ENCODE assay signal across 30 cellular contexts in the genomic region with DNA sequence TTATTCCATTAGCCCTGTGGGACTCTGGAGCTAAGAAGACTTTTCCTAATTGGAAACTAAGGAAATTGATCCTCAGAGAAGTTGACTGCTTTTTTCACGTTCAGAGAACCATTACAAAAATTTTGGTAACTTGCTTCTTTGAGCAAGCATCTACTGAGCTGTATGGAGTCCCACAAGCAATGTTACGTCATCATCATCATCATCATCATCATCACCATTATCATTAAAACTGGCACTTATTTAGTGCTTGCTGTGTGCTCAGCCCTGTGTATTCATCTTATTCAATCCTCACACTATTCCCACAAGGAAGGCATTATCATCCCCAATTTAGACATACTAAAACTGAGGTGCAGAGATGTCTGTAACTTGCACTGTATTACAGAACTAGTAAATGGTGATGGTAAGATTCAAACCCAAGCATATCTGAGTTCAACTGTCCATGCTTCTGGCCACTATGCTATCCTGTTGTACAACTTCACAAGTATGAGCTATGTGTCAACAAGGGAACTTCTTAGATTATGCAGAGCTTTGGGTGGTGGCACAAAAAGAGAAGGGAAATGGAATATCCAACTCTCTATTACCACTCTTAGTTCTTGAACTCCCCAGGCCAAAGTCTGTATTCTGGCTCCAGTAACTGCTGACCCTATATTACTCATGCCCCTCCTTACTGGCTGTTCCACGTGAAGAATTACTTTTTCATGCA. TPM values are rescaled to one million over a fixed set of nuclear protein-coding genes. Genes with fewer than 3 reads are reported as not detected.
"Had no signal": no experiment of that assay in that cellular context is flagged by ENCODE, and none has a peak within 500 bp of the region (broad histone marks: within the 10 kb centered on the region; RNA-seq: fewer than 3 reads in every experiment).

No MANE protein-coding gene starts in this region.

- H3K27ac ChIP-seq: colonic mucosa, epithelial cell of prostate, esophagus squamous epithelium, gastrocnemius medialis, heart right ventricle, left lung, lower lobe of right lung had no signal

- H3K36me3 ChIP-seq: colonic mucosa, esophagus squamous epithelium, gastrocnemius medialis, heart right ventricle, left lung, lower lobe of right lung had no signal

- DNase-seq: colonic mucosa; cortex of kidney; effector CD8-positive, alpha-beta T cell; effector memory CD8-positive, alpha-beta T cell; endodermal cell; esophagus squamous epithelium; foreskin fibroblast; foreskin melanocyte; gastrocnemius medialis; glutamatergic neuron; heart right ventricle; hippocampal formation; left cardiac atrium; left lung; left ventricle myocardium superior; lower lobe of right lung; mesenchymal stem cell; mucosa of descending colon had no signal

- ATAC-seq: effector memory CD8-positive, alpha-beta T cell; esophagus mucosa; gastrocnemius medialis; heart right ventricle; left cardiac atrium; left lung; left ventricle myocardium superior; lower lobe of right lung; mucosa of descending colon had no signal

- FAIRE-seq: endometrium, islet of Langerhans, keratinocyte had no signal

- H3K4me1 ChIP-seq: colonic mucosa, esophagus squamous epithelium, gastrocnemius medialis, heart right ventricle, left lung, lower lobe of right lung had no signal

- H3K9me3 ChIP-seq: colonic mucosa, esophagus squamous epithelium, gastrocnemius medialis, heart right ventricle, left lung, lower lobe of right lung, mucosa of descending colon had no signal

- H3K4me3 ChIP-seq: colonic mucosa, esophagus squamous epithelium, gastrocnemius medialis, heart right ventricle, left lung, lower lobe of right lung, mucosa of descending colon had no signal

- H3K27me3 ChIP-seq: colonic mucosa had no signal

RNA-seq across cellular contexts. Expression of gene KRT1, which starts 6.3 kb away (rescaled TPM):
- total RNA-seq: dermis microvascular lymphatic vessel endothelial cell, endodermal cell, gastrocnemius medialis, glomerular endothelial cell, heart right ventricle, kidney epithelial cell, lung microvascular endothelial cell, mesenteric fat pad, mesothelial cell of epicardium, myocyte had no signal
- polyA plus RNA-seq: heart right ventricle had no signal

RNA-seq across cellular contexts. Expression of gene KRT2, which starts 21.9 kb away (rescaled TPM):
- total RNA-seq: colonic mucosa, dermis microvascular lymphatic vessel endothelial cell, endodermal cell, esophagus mucosa, gastrocnemius medialis, glomerular endothelial cell, heart right ventricle, kidney epithelial cell, left cardiac atrium, left lung, left ventricle myocardium superior, lower lobe of right lung, lung microvascular endothelial cell, mesenteric fat pad, mesothelial cell of epicardium, myocyte had no signal
- polyA plus RNA-seq: heart right ventricle had no signal

RNA-seq across cellular contexts. Expression of gene KRT77, which starts 29.5 kb away (rescaled TPM):
- total RNA-seq: colonic mucosa, dermis microvascular lymphatic vessel endothelial cell, endodermal cell, esophagus mucosa, esophagus squamous epithelium, gastrocnemius medialis, glomerular endothelial cell, kidney epithelial cell, left cardiac atrium, left lung, left ventricle myocardium superior, lower lobe of right lung, lung microvascular endothelial cell, mesenteric fat pad, mesothelial cell of epicardium, mucosa of descending colon, myocyte had no signal
- polyA plus RNA-seq: heart right ventricle had no signal

RNA-seq across cellular contexts. Expression of gene KRT73, which starts 55.5 kb away (rescaled TPM):
- total RNA-seq: colonic mucosa, dermis microvascular lymphatic vessel endothelial cell, endodermal cell, esophagus mucosa, gastrocnemius medialis, glomerular endothelial cell, heart right ventricle, kidney epithelial cell, left cardiac atrium, left lung, left ventricle myocardium superior, lower lobe of right lung, lung microvascular endothelial cell, mesenteric fat pad, mesothelial cell of epicardium, mucosa of descending colon, myocyte had no signal
- polyA plus RNA-seq: heart right ventricle had no signal
